ENCODE assay signal across 22 cellular contexts in genomic region chr15:68939501-68939900, GRCh38. TPM values are rescaled to one million over a fixed set of nuclear protein-coding genes. Genes with fewer than 3 reads are reported as not detected.
DNase-seq lines count a peak whose midpoint lies in the region; ATAC-seq, FAIRE-seq and TF ChIP-seq lines count a peak whose summit lies in the region.
"Had no signal": no experiment of that assay in that cellular context is flagged by ENCODE, and none has a peak within 500 bp of the region (broad histone marks: within the 10 kb centered on the region; RNA-seq: fewer than 3 reads in every experiment).

No MANE protein-coding gene starts in this region.

- H2AFZ ChIP-seq in Loucy (ENCODE audit: low read length) = 0 out of 2 replicates have a peak overlapping the region, but pooled peaks have one; percentile 2

- no peak for ATAC-seq in A549
- no peak for ATAC-seq in activated naive CD8-positive, alpha-beta T cell treated with anti-CD3 and anti-CD28 coated beads, Interleukin-2, amount 50 U/mL, for 24 hours

- TF ChIP-seq RAD21 in A549 (conservative IDR thresholded peaks at IDR 0.05 in 1 of 2, IDR thresholded peaks at IDR 0.05 in 1 of 2) = no peak

- no peaks in the 10 kb centered on the region for H3F3A ChIP-seq in Loucy (ENCODE audit: low read depth)

- no peaks in the 10 kb centered on the region for H3K36me3 Mint-ChIP-seq in activated naive CD8-positive, alpha-beta T cell treated with anti-CD3 and anti-CD28 coated beads, Interleukin-2, amount 50 U/mL, for 24 hours (ENCODE audit: low read depth)
- H3K36me3 Mint-ChIP-seq: CD14-positive monocyte; CD8-positive, alpha-beta memory T cell had no signal

- CTCF ChIA-PET in A549 (lab: Yijun Ruan, JAX) = interaction anchor here (0.9 to 1.9 kb wide), 4 partner anchors 13 to 263 kb away, joined by 3 to 8 read pairs (median 5); no protein-coding TSS in a partner anchor

- H3K4me1 ChIP-seq in A549 = no peaks in the 10 kb centered on the region
- H3K4me1 ChIP-seq in Loucy (ENCODE audit: insufficient read depth, low read length, poor library complexity, severe bottlenecking) = no peaks in the 10 kb centered on the region
- H3K4me1 ChIP-seq: BLaER1 had no signal

- no peak overlapping the region for H3K4me3 ChIP-seq in A549
- no peak overlapping the region for H3K4me3 ChIP-seq in Loucy (ENCODE audit: low read length, poor library complexity, severe bottlenecking)
- H3K4me3 ChIP-seq: BLaER1 had no signal

- H4K20me1 ChIP-seq in Loucy (ENCODE audit: insufficient read depth, low read length, poor library complexity, severe bottlenecking) = no peaks in the 10 kb centered on the region
- H4K20me1 ChIP-seq: BLaER1 had no signal

- H3K9me3 Mint-ChIP-seq in activated naive CD8-positive, alpha-beta T cell treated with anti-CD3 and anti-CD28 coated beads, Interleukin-2, amount 50 U/mL, for 24 hours = no peaks in the 10 kb centered on the region

- H3K9ac ChIP-seq in Loucy (ENCODE audit: low read depth, low read length, poor library complexity, severe bottlenecking) = no peak overlapping the region
- H3K9ac ChIP-seq: BLaER1 had no signal

- H3K4me2 ChIP-seq in A549 (no peak overlapping the region), Loucy (ENCODE audit: low read depth, low read length, poor library complexity, severe bottlenecking) (no peak overlapping the region)
- H3K4me2 ChIP-seq: BLaER1 had no signal

- TF ChIP-seq POLR2A in A549 (IDR thresholded peaks at IDR 0.05; ENCODE audit: low read length) = no peak

- DNase-seq in A549 (ENCODE audit: low read depth in 1 of 2, low spot score in 1 of 2) (no peak), Ammon's horn (ENCODE audit: low spot score) (peak; percentile 3), putamen (ENCODE audit: low spot score) (peak; percentile 9), middle frontal gyrus (ENCODE audit: extremely low spot score, low spot score) (no peak)
- DNase-seq in activated naive CD8-positive, alpha-beta T cell treated with anti-CD3 and anti-CD28 coated beads, Interleukin-2, amount 50 U/mL, for 24 hours = no peak
- DNase-seq: AML-193; CD8-positive, alpha-beta memory T cell; COR-L47; DMS153; DMS79; GDM1; H9; IMR-90; KBM-7 had no signal

- POLR2A ChIA-PET in A549 (lab: Yijun Ruan, JAX) = no interaction called here

- H3K4me3 Mint-ChIP-seq in activated naive CD8-positive, alpha-beta T cell treated with anti-CD3 and anti-CD28 coated beads, Interleukin-2, amount 50 U/mL, for 24 hours = no peak overlapping the region
- H3K4me3 Mint-ChIP-seq: CD14-positive monocyte; CD8-positive, alpha-beta memory T cell; H9 had no signal

- no peak for TF ChIP-seq CTCF in A549 (IDR thresholded peaks at IDR 0.05)
- TF ChIP-seq CTCF in Loucy (conservative IDR thresholded peaks at IDR 0.05; ENCODE audit: low read length) = no peak

- H3K79me2 ChIP-seq in Loucy (ENCODE audit: insufficient read depth, low read length) = no peaks in the 10 kb centered on the region

- no peak overlapping the region for H3K27ac Mint-ChIP-seq in activated naive CD8-positive, alpha-beta T cell treated with anti-CD3 and anti-CD28 coated beads, Interleukin-2, amount 50 U/mL, for 24 hours
- H3K27ac Mint-ChIP-seq: CD14-positive monocyte; CD8-positive, alpha-beta memory T cell; H9 had no signal

- peaks cover 22% of the 10 kb centered on the region for H3K27me3 Mint-ChIP-seq in activated naive CD8-positive, alpha-beta T cell treated with anti-CD3 and anti-CD28 coated beads, Interleukin-2, amount 50 U/mL, for 24 hours

- H3K27ac ChIP-seq in A549 = no peak overlapping the region
- H3K27ac ChIP-seq: BLaER1 had no signal

- peak; percentile 46 for FAIRE-seq in A549 (lab: Jason Lieb, UNC)
- FAIRE-seq: A204.1, GM12892, GM18507, H1, HTR-8/SVneo had no signal

- H3K9me3 ChIP-seq in A549 (no peaks in the 10 kb centered on the region; the same call in 2 of the 3 replicates), Loucy (ENCODE audit: insufficient read depth, low read depth, low read length) (no peaks in the 10 kb centered on the region)
- H3K9me3 ChIP-seq: BLaER1 had no signal

- no peaks in the 10 kb centered on the region for H3K9me2 ChIP-seq in Loucy (replicated peaks; ENCODE audit: low read depth, low read length)

- H3K4me1 Mint-ChIP-seq in activated naive CD8-positive, alpha-beta T cell treated with anti-CD3 and anti-CD28 coated beads, Interleukin-2, amount 50 U/mL, for 24 hours = no peaks in the 10 kb centered on the region
- H3K4me1 Mint-ChIP-seq: CD14-positive monocyte; CD8-positive, alpha-beta memory T cell; H9 had no signal

- 0% methylated on average over 1 of the region's 1 CpG for WGBS in A549 (ENCODE audit: missing lambda C conversion rate)

- H3K27me3 ChIP-seq in Loucy (ENCODE audit: insufficient read depth, low read length, poor library complexity, severe bottlenecking) = no peaks in the 10 kb centered on the region
- H3K27me3 ChIP-seq: BLaER1 had no signal

- no peak for TF ChIP-seq EP300 in A549 (IDR thresholded peaks at IDR 0.05)

- H3K36me3 ChIP-seq in Loucy (ENCODE audit: insufficient read depth, low read length) = no peaks in the 10 kb centered on the region
- H3K36me3 ChIP-seq: BLaER1 had no signal

TF ChIP-seq in A549, 52 proteins besides CTCF, POLR2A, EP300 and RAD21:
- TF ChIP-seq NR3C1 (IDR thresholded peaks at IDR 0.05) = no peak
- no peak for TF ChIP-seq CHD2 (IDR thresholded peaks at IDR 0.05; ENCODE audit: low read length, partially characterized antibody)
- no peak for TF ChIP-seq FOXS1 (CRISPR knock-in tag; IDR thresholded peaks at IDR 0.05)
- TF ChIP-seq CHD4 (IDR thresholded peaks at IDR 0.05; ENCODE audit: borderline replicate concordance) = no peak
- TF ChIP-seq USF2 (IDR thresholded peaks at IDR 0.05) = no peak
- TF ChIP-seq JUNB (IDR thresholded peaks at IDR 0.05) = no peak
- no peak for TF ChIP-seq PHF8 (IDR thresholded peaks at IDR 0.05; ENCODE audit: borderline replicate concordance, low read depth)
- TF ChIP-seq HOXA7 (CRISPR knock-in tag; IDR thresholded peaks at IDR 0.05) = no peak
- no peak for TF ChIP-seq ZSCAN20 (CRISPR knock-in tag; IDR thresholded peaks at IDR 0.05)
- no peak for TF ChIP-seq ZC3H11A (IDR thresholded peaks at IDR 0.05)
- TF ChIP-seq ESRRA (IDR thresholded peaks at IDR 0.05; ENCODE audit: borderline replicate concordance, low read length) = no peak
- no peak for TF ChIP-seq SREBF2 (IDR thresholded peaks at IDR 0.05)

RNA-seq across cellular contexts. Expression of gene SPESP1, which starts 9.2 kb away (rescaled TPM):
- polyA plus RNA-seq in A549 (2011; rRNA removed) (not detected in 2 replicates), A549 (2017; fragmentation: RNase III; extraction: RNeasy Plus Mini Kit Qiagen cat#74134 plus additional on column Dnase treatment) (not detected in 3 replicates)
- polyA plus RNA-seq in A549 (2012; cell fraction: cytosol; rRNA removed) = not detected in 2 replicates
- not detected in 2 replicates for polyA plus RNA-seq in A549 (2012; cell fraction: nucleus; rRNA removed)
- not detected in 2 replicates for polyA minus RNA-seq in A549 (2011; rRNA and poly(A)+ RNA removed)
- polyA plus RNA-seq: H1 had no signal

Comparison
In these comparisons a context has a peak if more than half of its experiments do, and no peak if none do; other contexts are left out.
1. DNase-seq: peak in Ammon's horn (single experiment) and putamen (single experiment); none in A549 (0 of 2), middle frontal gyrus (single experiment) and activated naive CD8-positive, alpha-beta T cell treated with anti-CD3 and anti-CD28 coated beads, Interleukin-2, amount 50 U/mL, for 24 hours (single experiment).